Comparison of ENCODE assay signal across 8 cellular contexts in genomic region chr2:20378891-20379519, GRCh38. TPM values are rescaled to one million over a fixed set of nuclear protein-coding genes. Genes with fewer than 3 reads are reported as not detected.
DNase-seq lines count a peak whose midpoint lies in the region; ATAC-seq and TF ChIP-seq lines count a peak whose summit lies in the region.

No MANE protein-coding gene starts in this region.

- peak overlapping the region in 10 of 12 donors; percentile 21 to 78 (median 48) for H3K27ac ChIP-seq in heart left ventricle

- H3K4me3 ChIP-seq in heart left ventricle = no peak overlapping the region

- H3K9me3 ChIP-seq in heart left ventricle = no peaks in the 10 kb centered on the region

- H3K4me1 ChIP-seq in heart left ventricle = peaks cover 0 to 25% (median 13%) of the 10 kb centered on the region in 12 donors

- H3K27me3 Mint-ChIP-seq in activated B cell treated with CpG ODN at 0.5 μM for 24 hours = peaks cover 12% of the 10 kb centered on the region

- no peaks in the 10 kb centered on the region for H3K27me3 ChIP-seq in heart left ventricle

- intact Hi-C loops in activated B cell treated with CpG ODN at 0.5 μM for 24 hours (cut with micrococcal nuclease) (no loop called here), heart left ventricle (cut with DNase I) (loop anchor here in 2 of 10 donors (1.0 to 2.0 kb wide), 2 partner anchors 32 to 257 kb away; no protein-coding TSS in a partner anchor), posterior cingulate gyrus (cut with DNase I) (loop anchor here (2.0 to 5.0 kb wide), 2 partner anchors 44 to 263 kb away; no protein-coding TSS in a partner anchor)

- no peaks in the 10 kb centered on the region for H3K4me1 Mint-ChIP-seq in activated B cell treated with CpG ODN at 0.5 μM for 24 hours

- H3K36me3 Mint-ChIP-seq in activated B cell treated with CpG ODN at 0.5 μM for 24 hours (ENCODE audit: low read depth) = no peaks in the 10 kb centered on the region

- 15 to 23% (median 18%) methylated on average over 13 of the region's 13 CpGs for WGBS in heart left ventricle, 4 donors

- TF ChIP-seq POLR2A in heart left ventricle (IDR thresholded peaks at IDR 0.05) = no peak

- POLR2A ChIA-PET in activated B cell treated with CpG ODN at 0.5 μM for 24 hours (lab: Charles Lee) = no interaction called here

- H3K9me3 Mint-ChIP-seq in activated B cell treated with CpG ODN at 0.5 μM for 24 hours = no peaks in the 10 kb centered on the region

- CTCF ChIA-PET in activated B cell treated with CpG ODN at 0.5 μM for 24 hours (lab: Charles Lee) = interaction anchor here (0.8 kb wide), 1 partner anchor 263 kb away, joined by 3 read pairs; no protein-coding TSS in a partner anchor

- no peak overlapping the region for H3K27ac Mint-ChIP-seq in activated B cell treated with CpG ODN at 0.5 μM for 24 hours

- H3K4me3 Mint-ChIP-seq in activated B cell treated with CpG ODN at 0.5 μM for 24 hours = no peak overlapping the region

- H3K36me3 ChIP-seq in heart left ventricle = no peaks in the 10 kb centered on the region

- DNase-seq in ELF-1 (ENCODE audit: low read depth, low spot score) = peak; percentile 88
- DNase-seq in M059J (ENCODE audit: low read depth) = peak; percentile 80
- no peak for DNase-seq in activated B cell treated with CpG ODN at 0.5 μM for 24 hours
- DNase-seq in heart left ventricle = peak; percentile 87 to 93 (median 91)
- peak; percentile 45 to 97 (median 77) for DNase-seq in posterior cingulate gyrus
- no peak for DNase-seq in germinal center (ENCODE audit: low spot score)

- ATAC-seq in activated B cell treated with CpG ODN at 0.5 μM for 24 hours (ENCODE audit: low read depth) = peak; percentile 37
- ATAC-seq in heart left ventricle = peak; percentile 94 to 98 (median 97)
- ATAC-seq in HG03045 (IDR thresholded peaks at IDR 0.05; ENCODE audit: unreplicated experiment) = no peak
- no peak for ATAC-seq in GM19395 (IDR thresholded peaks at IDR 0.05; ENCODE audit: unreplicated experiment)

- no peak for TF ChIP-seq CTCF in activated B cell treated with CpG ODN at 0.5 μM for 24 hours (IDR thresholded peaks at IDR 0.05)
- TF ChIP-seq CTCF in heart left ventricle (IDR thresholded peaks at IDR 0.05) = peak; percentile 62 to 92 (median 82)

RNA-seq across cellular contexts. Expression of gene PUM2, which starts 28.4 kb away (rescaled TPM):
- 15.5 and 25.6 TPM in 2 replicates for total RNA-seq in M059J (2014; rRNA removed; shearing (Covaris generic))
- total RNA-seq in activated B cell treated with CpG ODN at 0.5 μM for 24 hours = 94.9 and 110 TPM in 2 replicates
- 10 to 100 TPM; 37.8 to 75.4 (median 63.2) TPM for total RNA-seq in heart left ventricle
- polyA plus RNA-seq in heart left ventricle = 10 to 100 TPM; 18.6 to 31.8 TPM

Comparison
In these comparisons a context has a peak if more than half of its experiments do, and no peak if none do; other contexts are left out.
1. DNase-seq: peak in ELF-1 (single experiment), M059J (single experiment), heart left ventricle (5 of 5) and posterior cingulate gyrus (10 of 10); none in activated B cell treated with CpG ODN at 0.5 μM for 24 hours (single experiment) and germinal center (single experiment).
2. ATAC-seq: peak in activated B cell treated with CpG ODN at 0.5 μM for 24 hours (single experiment) and heart left ventricle (4 of 4); none in HG03045 (single experiment) and GM19395 (single experiment).